ENCODE assay signal across 8 cellular contexts in genomic region chr4:110106946-110107325, GRCh38.
DNase-seq lines count a peak whose midpoint lies in the region; ATAC-seq and TF ChIP-seq lines count a peak whose summit lies in the region.

No MANE protein-coding gene starts in this region.

- in situ Hi-C loops in astrocyte of the spinal cord (cut with HindIII; ENCODE audit: low sequenced_read_pairs): no loop called here

- H3K27me3 Mint-ChIP-seq in progenitor cell of endocrine pancreas: no peaks in the 10 kb centered on the region

- no peak for TF ChIP-seq CTCF in astrocyte of the spinal cord (IDR thresholded peaks at IDR 0.05; ENCODE audit: low read depth, low read length)
- TF ChIP-seq CTCF in progenitor cell of endocrine pancreas (IDR thresholded peaks at IDR 0.05; ENCODE audit: unreplicated experiment): no peak

- no peak overlapping the region for H3K4me3 ChIP-seq in astrocyte of the spinal cord (ENCODE audit: low read depth, low read length)

- peaks cover 5% of the 10 kb centered on the region for H3K4me1 Mint-ChIP-seq in progenitor cell of endocrine pancreas (ENCODE audit: low read depth)

- ATAC-seq in GM19043 (IDR thresholded peaks at IDR 0.05; ENCODE audit: low read depth, unreplicated experiment) (peak; percentile 54), HG03095 (IDR thresholded peaks at IDR 0.05; ENCODE audit: unreplicated experiment) (peak; percentile 66)

- H3K36me3 Mint-ChIP-seq in progenitor cell of endocrine pancreas (ENCODE audit: insufficient read depth): peaks cover 8% of the 10 kb centered on the region

- peak overlapping the region; percentile 92 for H3K27ac Mint-ChIP-seq in progenitor cell of endocrine pancreas

- H3K4me3 Mint-ChIP-seq in progenitor cell of endocrine pancreas (ENCODE audit: low read depth): no peak overlapping the region

- DNase-seq in astrocyte of the spinal cord (ENCODE audit: low read depth, low spot score): peak; percentile 73
- no peak for DNase-seq in progenitor cell of endocrine pancreas (ENCODE audit: low spot score, unreplicated experiment)
- DNase-seq in effector CD8-positive, alpha-beta T cell (lab: John Stamatoyannopoulos, UW): no peak
- no peak for DNase-seq in stimulated activated CD4-positive, alpha-beta T cell treated with anti-CD3 and anti-CD28 coated beads, Interleukin-4, amount 100 ng/mL, for 1 hour
- DNase-seq in DMS153 (lab: John Stamatoyannopoulos, UW): no peak
- no peak for DNase-seq in activated CD8-positive, alpha-beta memory T cell treated with anti-CD3 and anti-CD28 coated beads, Interleukin-2, amount 50 U/mL, for 48 hours

- H3K9me3 Mint-ChIP-seq in progenitor cell of endocrine pancreas (ENCODE audit: low read depth): no peaks in the 10 kb centered on the region
